ENCODE assay signal across 1 cellular context in genomic region chr6:25035451-25036435, GRCh38.
TF ChIP-seq lines count a peak whose summit lies in the region.

No MANE protein-coding gene starts in this region.

TF ChIP-seq in GM23338, 12 proteins besides CTCF, POLR2A, EP300 and RAD21 (continued from another document):
- TF ChIP-seq ZNF462 (CRISPR knock-in tag; IDR thresholded peaks at IDR 0.05) (no peak), CREB1 (CRISPR knock-in tag; IDR thresholded peaks at IDR 0.05; ENCODE audit: low read depth) (no peak), STAT1 (IDR thresholded peaks at IDR 0.05; ENCODE audit: unreplicated experiment) (no peak), NANOG (IDR thresholded peaks at IDR 0.05; ENCODE audit: borderline replicate concordance) (no peak), ZNF331 (CRISPR knock-in tag; IDR thresholded peaks at IDR 0.05; ENCODE audit: low read depth) (no peak), EZH2phosphoT487 (IDR thresholded peaks at IDR 0.05; ENCODE audit: unreplicated experiment) (no peak), JUNB (IDR thresholded peaks at IDR 0.05; ENCODE audit: unreplicated experiment) (no peak)
